ENCODE assay signal across 17 cellular contexts in the genomic region with DNA sequence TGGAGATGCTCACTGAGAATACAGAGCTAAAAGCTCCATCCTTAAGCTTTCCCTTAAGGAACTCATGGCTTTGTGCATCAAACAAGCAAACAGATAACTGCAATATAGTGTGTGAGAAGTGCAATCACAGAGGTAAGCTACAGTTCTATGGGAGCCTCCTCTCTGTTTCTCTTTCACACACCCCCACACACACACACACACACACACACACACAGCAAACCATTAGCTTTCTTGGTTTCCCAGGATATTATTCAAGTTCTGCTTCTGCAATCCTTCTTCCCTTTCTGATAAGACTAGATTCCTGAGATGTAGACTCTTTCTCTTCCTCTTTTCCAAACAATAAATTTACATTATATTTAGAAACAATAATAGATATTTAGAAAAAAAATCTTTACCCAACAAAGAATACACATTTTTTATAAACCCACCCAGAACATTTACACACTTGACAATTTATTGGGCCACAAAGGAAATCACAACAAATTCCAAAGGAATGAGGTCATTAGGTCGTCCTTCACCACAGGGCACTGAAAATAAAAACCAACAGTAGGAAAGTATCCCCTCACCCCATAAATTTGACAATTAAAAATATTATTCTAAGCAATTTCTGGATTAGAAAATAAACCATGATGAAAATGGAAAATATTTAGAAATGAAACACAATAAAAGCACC. TPM values are rescaled to one million over a fixed set of nuclear protein-coding genes. Genes with fewer than 3 reads are reported as not detected.
DNase-seq lines count a peak whose midpoint lies in the region; ATAC-seq and TF ChIP-seq lines count a peak whose summit lies in the region.
"Had no signal": no experiment of that assay in that cellular context is flagged by ENCODE, and none has a peak within 500 bp of the region (broad histone marks: within the 10 kb centered on the region; RNA-seq: fewer than 3 reads in every experiment).

No MANE protein-coding gene starts in this region.

- H3K27me3 ChIP-seq in HUES64 (ENCODE audit: insufficient read depth, low read length) = no peaks in the 10 kb centered on the region
- H3K27me3 ChIP-seq: brain microvascular endothelial cell, stomach had no signal

- no peaks in the 10 kb centered on the region for H3K9me3 ChIP-seq in HUES64 (ENCODE audit: insufficient read depth, low read depth, low read length)
- H3K9me3 ChIP-seq: stomach had no signal

- no peak overlapping the region for H3K4me3 Mint-ChIP-seq in HFFc6
- H3K4me3 Mint-ChIP-seq: endodermal cell, WTC11 had no signal

- no peaks in the 10 kb centered on the region for H3K36me3 ChIP-seq in HUES64 (ENCODE audit: insufficient read depth, low read length)
- H3K36me3 ChIP-seq: brain microvascular endothelial cell, stomach had no signal

- DNase-seq in CD1c-positive myeloid dendritic cell (ENCODE audit: extremely low spot score) = peak; percentile 63
- peak; percentile 14 for DNase-seq in SKM-1 (lab: John Stamatoyannopoulos, UW; ENCODE audit: unreplicated experiment)
- DNase-seq in kidney tubule cell (ENCODE audit: low spot score) = peak; percentile 45
- no peak for DNase-seq in HFFc6
- DNase-seq in HT-29 (ENCODE audit: low spot score) = no peak
- no peak for DNase-seq in hepatic stellate cell (ENCODE audit: low spot score)
- DNase-seq: activated naive CD4-positive, alpha-beta T cell treated with Interleukin-2 at 50 U/mL for 16 hours; AML-193; brain microvascular endothelial cell; endodermal cell; GOT3; islet precursor cell; NCI-H1092; stomach had no signal

- no peak overlapping the region; the same call in 1 of the 2 replicates for H3K9ac ChIP-seq in HUES64 (ENCODE audit: low read depth, low read length)

- H3K4me1 Mint-ChIP-seq in HFFc6 (ENCODE audit: low read depth) = peaks cover 24% of the 10 kb centered on the region

- WGBS in HUES64 = 19% methylated on average over 1 of the region's 1 CpG

- no peaks in the 10 kb centered on the region for H3K9me3 Mint-ChIP-seq in HFFc6
- H3K9me3 Mint-ChIP-seq: WTC11 had no signal

- no peak for ATAC-seq in HG02970 (IDR thresholded peaks at IDR 0.05; ENCODE audit: low FRiP score, unreplicated experiment)
- ATAC-seq: WTC11 had no signal

- no peaks in the 10 kb centered on the region for H3K36me3 Mint-ChIP-seq in HFFc6 (ENCODE audit: low read depth)
- H3K36me3 Mint-ChIP-seq: WTC11 had no signal

- TF ChIP-seq CTCF in HFFc6 (IDR thresholded peaks at IDR 0.05) = no peak

- H3K27ac ChIP-seq in HUES64 (ENCODE audit: low read depth, low read length) = peak overlapping the region; percentile 0; the same call in 1 of the 2 replicates
- H3K27ac ChIP-seq: brain microvascular endothelial cell, stomach had no signal

- no peaks in the 10 kb centered on the region for H3K27me3 Mint-ChIP-seq in HFFc6 (ENCODE audit: insufficient read depth)

- no peak overlapping the region for H3K4me3 ChIP-seq in HUES64 (ENCODE audit: low read length)
- H3K4me3 ChIP-seq: stomach had no signal

- no peak overlapping the region for H3K27ac Mint-ChIP-seq in HFFc6
- H3K27ac Mint-ChIP-seq: endodermal cell had no signal

- peaks cover 22% of the 10 kb centered on the region for H3K4me1 ChIP-seq in HUES64 (ENCODE audit: insufficient read depth, low read length)
- H3K4me1 ChIP-seq: stomach had no signal

RNA-seq across cellular contexts. Expression of a gene that starts 9.2 kb away (rescaled TPM):
- 2.0 TPM for polyA plus RNA-seq in HUES64 (2013, experiment 1 of 2)
- polyA plus RNA-seq in HUES64 (2013, experiment 2 of 2) = 1.6 TPM
- 1 to 10 TPM; 2.3 to 4.7 (median 2.9) TPM for total RNA-seq in HFFc6 (2021; fragmentation: NEBNext Ultra II Directional; extraction: Animal tissue kit (Norgen Biotek cat#: 25700))
- 13.3 and 13.5 TPM in 2 replicates for total RNA-seq in HT-29 (2014; rRNA removed; shearing (Covaris generic))

Comparison
In these comparisons a context has a peak if more than half of its experiments do, and no peak if none do; other contexts are left out.
1. DNase-seq: peak in CD1c-positive myeloid dendritic cell (single experiment), SKM-1 (single experiment) and kidney tubule cell (single experiment); none in HFFc6 (single experiment), HT-29 (single experiment) and hepatic stellate cell (single experiment).